In the genomic region with DNA sequence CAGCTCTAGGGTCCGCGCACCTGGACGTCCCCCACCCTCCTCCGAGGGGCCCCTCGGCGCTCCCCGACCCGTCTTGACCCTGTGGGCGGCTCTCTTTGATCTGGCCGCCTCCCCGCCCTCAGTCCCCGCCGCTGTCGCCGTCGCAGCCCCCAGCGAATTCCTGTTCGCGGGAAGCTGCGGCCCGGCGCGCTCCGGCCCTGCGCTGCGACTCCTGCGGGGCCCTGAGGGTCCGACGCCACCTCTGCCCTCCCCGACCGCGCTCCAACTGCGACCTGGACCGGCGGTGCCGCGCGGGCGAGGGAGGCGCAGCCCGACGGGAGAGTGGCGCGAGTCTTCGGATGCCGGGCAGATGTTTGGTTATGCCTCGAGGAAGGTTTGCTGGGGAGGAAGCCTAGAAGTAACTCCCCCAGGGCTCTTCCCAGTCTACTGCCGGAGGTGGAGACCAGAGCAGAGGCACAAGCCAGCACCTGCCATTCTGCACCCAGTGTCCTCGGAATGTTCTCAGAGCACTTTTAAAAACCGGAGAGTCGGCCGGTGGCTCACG, we compare ENCODE assay signal across 1 cellular context.
TF ChIP-seq lines count a peak whose summit lies in the region.

No MANE protein-coding gene starts in this region.

TF ChIP-seq in HepG2, 621 proteins besides CTCF, POLR2A, EP300 and RAD21 (continued from another document and continues in another):
- TF ChIP-seq TMF1 (CRISPR knock-in tag; IDR thresholded peaks at IDR 0.05; ENCODE audit: low read depth) = 0 out of 2 replicates have a peak, but pooled peaks have one; percentile 10
- peak; percentile 8 for TF ChIP-seq CBX1 (IDR thresholded peaks at IDR 0.05; ENCODE audit: low read depth)
- peak; percentile 37 for TF ChIP-seq IKZF4 (CRISPR knock-in tag; IDR thresholded peaks at IDR 0.05; ENCODE audit: borderline replicate concordance, low read depth, not compliant biosample characterization)
- peak; percentile 76 for TF ChIP-seq ZFX (CRISPR knock-in tag; IDR thresholded peaks at IDR 0.05; ENCODE audit: low read depth)
- TF ChIP-seq ZC3H13 (CRISPR knock-in tag; IDR thresholded peaks at IDR 0.05) = 0 out of 2 replicates have a peak, but pooled peaks have one; percentile 12
- TF ChIP-seq, protein P1, sequence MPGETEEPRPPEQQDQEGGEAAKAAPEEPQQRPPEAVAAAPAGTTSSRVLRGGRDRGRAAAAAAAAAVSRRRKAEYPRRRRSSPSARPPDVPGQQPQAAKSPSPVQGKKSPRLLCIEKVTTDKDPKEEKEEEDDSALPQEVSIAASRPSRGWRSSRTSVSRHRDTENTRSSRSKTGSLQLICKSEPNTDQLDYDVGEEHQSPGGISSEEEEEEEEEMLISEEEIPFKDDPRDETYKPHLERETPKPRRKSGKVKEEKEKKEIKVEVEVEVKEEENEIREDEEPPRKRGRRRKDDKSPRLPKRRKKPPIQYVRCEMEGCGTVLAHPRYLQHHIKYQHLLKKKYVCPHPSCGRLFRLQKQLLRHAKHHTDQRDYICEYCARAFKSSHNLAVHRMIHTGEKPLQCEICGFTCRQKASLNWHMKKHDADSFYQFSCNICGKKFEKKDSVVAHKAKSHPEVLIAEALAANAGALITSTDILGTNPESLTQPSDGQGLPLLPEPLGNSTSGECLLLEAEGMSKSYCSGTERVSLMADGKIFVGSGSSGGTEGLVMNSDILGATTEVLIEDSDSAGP (CRISPR knock-in tag; IDR thresholded peaks at IDR 0.05; ENCODE audit: borderline replicate concordance) = peak; percentile 36; the same call in 1 of the 2 replicates
- TF ChIP-seq, protein P2, sequence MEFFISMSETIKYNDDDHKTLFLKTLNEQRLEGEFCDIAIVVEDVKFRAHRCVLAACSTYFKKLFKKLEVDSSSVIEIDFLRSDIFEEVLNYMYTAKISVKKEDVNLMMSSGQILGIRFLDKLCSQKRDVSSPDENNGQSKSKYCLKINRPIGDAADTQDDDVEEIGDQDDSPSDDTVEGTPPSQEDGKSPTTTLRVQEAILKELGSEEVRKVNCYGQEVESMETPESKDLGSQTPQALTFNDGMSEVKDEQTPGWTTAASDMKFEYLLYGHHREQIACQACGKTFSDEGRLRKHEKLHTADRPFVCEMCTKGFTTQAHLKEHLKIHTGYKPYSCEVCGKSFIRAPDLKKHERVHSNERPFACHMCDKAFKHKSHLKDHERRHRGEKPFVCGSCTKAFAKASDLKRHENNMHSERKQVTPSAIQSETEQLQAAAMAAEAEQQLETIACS (CRISPR knock-in tag; IDR thresholded peaks at IDR 0.05) = peak; percentile 67; the same call in 1 of the 2 replicates
- TF ChIP-seq, protein P3, sequence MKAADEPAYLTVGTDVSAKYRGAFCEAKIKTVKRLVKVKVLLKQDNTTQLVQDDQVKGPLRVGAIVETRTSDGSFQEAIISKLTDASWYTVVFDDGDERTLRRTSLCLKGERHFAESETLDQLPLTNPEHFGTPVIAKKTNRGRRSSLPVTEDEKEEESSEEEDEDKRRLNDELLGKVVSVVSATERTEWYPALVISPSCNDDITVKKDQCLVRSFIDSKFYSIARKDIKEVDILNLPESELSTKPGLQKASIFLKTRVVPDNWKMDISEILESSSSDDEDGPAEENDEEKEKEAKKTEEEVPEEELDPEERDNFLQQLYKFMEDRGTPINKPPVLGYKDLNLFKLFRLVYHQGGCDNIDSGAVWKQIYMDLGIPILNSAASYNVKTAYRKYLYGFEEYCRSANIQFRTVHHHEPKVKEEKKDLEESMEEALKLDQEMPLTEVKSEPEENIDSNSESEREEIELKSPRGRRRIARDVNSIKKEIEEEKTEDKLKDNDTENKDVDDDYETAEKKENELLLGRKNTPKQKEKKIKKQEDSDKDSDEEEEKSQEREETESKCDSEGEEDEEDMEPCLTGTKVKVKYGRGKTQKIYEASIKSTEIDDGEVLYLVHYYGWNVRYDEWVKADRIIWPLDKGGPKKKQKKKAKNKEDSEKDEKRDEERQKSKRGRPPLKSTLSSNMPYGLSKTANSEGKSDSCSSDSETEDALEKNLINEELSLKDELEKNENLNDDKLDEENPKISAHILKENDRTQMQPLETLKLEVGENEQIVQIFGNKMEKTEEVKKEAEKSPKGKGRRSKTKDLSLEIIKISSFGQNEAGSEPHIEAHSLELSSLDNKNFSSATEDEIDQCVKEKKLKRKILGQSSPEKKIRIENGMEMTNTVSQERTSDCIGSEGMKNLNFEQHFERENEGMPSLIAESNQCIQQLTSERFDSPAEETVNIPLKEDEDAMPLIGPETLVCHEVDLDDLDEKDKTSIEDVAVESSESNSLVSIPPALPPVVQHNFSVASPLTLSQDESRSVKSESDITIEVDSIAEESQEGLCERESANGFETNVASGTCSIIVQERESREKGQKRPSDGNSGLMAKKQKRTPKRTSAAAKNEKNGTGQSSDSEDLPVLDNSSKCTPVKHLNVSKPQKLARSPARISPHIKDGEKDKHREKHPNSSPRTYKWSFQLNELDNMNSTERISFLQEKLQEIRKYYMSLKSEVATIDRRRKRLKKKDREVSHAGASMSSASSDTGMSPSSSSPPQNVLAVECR (CRISPR knock-in tag; IDR thresholded peaks at IDR 0.05; ENCODE audit: borderline replicate concordance) = peak; percentile 13; the same call in 1 of the 2 replicates
- TF ChIP-seq ZBTB7B (CRISPR knock-in tag; IDR thresholded peaks at IDR 0.05) = 0 out of 2 replicates have a peak, but pooled peaks have one; percentile 13
- TF ChIP-seq ZNF430 (CRISPR knock-in tag; IDR thresholded peaks at IDR 0.05) = 0 out of 2 replicates have a peak, but pooled peaks have one; percentile 19
- TF ChIP-seq, protein P4, sequence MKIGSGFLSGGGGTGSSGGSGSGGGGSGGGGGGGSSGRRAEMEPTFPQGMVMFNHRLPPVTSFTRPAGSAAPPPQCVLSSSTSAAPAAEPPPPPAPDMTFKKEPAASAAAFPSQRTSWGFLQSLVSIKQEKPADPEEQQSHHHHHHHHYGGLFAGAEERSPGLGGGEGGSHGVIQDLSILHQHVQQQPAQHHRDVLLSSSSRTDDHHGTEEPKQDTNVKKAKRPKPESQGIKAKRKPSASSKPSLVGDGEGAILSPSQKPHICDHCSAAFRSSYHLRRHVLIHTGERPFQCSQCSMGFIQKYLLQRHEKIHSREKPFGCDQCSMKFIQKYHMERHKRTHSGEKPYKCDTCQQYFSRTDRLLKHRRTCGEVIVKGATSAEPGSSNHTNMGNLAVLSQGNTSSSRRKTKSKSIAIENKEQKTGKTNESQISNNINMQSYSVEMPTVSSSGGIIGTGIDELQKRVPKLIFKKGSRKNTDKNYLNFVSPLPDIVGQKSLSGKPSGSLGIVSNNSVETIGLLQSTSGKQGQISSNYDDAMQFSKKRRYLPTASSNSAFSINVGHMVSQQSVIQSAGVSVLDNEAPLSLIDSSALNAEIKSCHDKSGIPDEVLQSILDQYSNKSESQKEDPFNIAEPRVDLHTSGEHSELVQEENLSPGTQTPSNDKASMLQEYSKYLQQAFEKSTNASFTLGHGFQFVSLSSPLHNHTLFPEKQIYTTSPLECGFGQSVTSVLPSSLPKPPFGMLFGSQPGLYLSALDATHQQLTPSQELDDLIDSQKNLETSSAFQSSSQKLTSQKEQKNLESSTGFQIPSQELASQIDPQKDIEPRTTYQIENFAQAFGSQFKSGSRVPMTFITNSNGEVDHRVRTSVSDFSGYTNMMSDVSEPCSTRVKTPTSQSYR (CRISPR knock-in tag; IDR thresholded peaks at IDR 0.05; ENCODE audit: borderline replicate concordance) = 0 out of 2 replicates have a peak, but pooled peaks have one; percentile 11
- TF ChIP-seq, protein P5, sequence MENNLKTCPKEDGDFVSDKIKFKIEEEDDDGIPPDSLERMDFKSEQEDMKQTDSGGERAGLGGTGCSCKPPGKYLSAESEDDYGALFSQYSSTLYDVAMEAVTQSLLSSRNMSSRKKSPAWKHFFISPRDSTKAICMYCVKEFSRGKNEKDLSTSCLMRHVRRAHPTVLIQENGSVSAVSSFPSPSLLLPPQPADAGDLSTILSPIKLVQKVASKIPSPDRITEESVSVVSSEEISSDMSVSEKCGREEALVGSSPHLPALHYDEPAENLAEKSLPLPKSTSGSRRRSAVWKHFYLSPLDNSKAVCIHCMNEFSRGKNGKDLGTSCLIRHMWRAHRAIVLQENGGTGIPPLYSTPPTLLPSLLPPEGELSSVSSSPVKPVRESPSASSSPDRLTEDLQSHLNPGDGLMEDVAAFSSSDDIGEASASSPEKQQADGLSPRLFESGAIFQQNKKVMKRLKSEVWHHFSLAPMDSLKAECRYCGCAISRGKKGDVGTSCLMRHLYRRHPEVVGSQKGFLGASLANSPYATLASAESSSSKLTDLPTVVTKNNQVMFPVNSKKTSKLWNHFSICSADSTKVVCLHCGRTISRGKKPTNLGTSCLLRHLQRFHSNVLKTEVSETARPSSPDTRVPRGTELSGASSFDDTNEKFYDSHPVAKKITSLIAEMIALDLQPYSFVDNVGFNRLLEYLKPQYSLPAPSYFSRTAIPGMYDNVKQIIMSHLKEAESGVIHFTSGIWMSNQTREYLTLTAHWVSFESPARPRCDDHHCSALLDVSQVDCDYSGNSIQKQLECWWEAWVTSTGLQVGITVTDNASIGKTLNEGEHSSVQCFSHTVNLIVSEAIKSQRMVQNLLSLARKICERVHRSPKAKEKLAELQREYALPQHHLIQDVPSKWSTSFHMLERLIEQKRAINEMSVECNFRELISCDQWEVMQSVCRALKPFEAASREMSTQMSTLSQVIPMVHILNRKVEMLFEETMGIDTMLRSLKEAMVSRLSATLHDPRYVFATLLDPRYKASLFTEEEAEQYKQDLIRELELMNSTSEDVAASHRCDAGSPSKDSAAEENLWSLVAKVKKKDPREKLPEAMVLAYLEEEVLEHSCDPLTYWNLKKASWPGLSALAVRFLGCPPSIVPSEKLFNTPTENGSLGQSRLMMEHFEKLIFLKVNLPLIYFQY (CRISPR knock-in tag; IDR thresholded peaks at IDR 0.05; ENCODE audit: borderline replicate concordance) = no peak
- TF ChIP-seq, protein P6, sequence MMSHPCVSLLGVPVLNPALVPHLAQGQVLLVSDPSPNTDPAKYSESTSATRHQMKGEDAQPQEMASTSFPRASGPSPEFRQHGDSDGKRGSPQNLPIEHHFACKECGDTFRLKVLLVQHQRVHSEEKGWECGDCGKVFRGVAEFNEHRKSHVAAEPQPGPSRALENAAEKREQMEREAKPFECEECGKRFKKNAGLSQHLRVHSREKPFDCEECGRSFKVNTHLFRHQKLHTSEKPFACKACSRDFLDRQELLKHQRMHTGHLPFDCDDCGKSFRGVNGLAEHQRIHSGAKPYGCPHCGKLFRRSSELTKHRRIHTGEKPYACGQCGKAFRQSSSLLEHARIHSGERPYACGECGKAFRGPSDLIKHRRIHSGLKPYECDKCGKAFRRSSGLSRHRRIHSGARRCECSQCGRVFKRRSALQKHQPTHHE (CRISPR knock-in tag; IDR thresholded peaks at IDR 0.05; ENCODE audit: borderline replicate concordance) = no peak
- peak; percentile 61; the same call in 1 of the 2 replicates for TF ChIP-seq SPEN (CRISPR knock-in tag; IDR thresholded peaks at IDR 0.05; ENCODE audit: low read depth)
- TF ChIP-seq ZNF746 (CRISPR knock-in tag; IDR thresholded peaks at IDR 0.05) = peak; percentile 18; the same call in 1 of the 2 replicates
- TF ChIP-seq ELF3 (CRISPR knock-in tag; IDR thresholded peaks at IDR 0.05) = 0 out of 2 replicates have a peak, but pooled peaks have one; percentile 12
- no peak for TF ChIP-seq NCOA1 (CRISPR knock-in tag; IDR thresholded peaks at IDR 0.05)
- TF ChIP-seq SRY (CRISPR knock-in tag; IDR thresholded peaks at IDR 0.05) = 0 out of 2 replicates have a peak, but pooled peaks have one; percentile 34
- peak; percentile 56 for TF ChIP-seq ZNF274 (CRISPR knock-in tag; IDR thresholded peaks at IDR 0.05)
- 0 out of 2 replicates have a peak, but pooled peaks have one; percentile 4 for TF ChIP-seq YEATS2 (CRISPR knock-in tag; IDR thresholded peaks at IDR 0.05; ENCODE audit: borderline replicate concordance)
- TF ChIP-seq KMT2B (CRISPR knock-in tag; IDR thresholded peaks at IDR 0.05) = no peak
- TF ChIP-seq, protein P7, sequence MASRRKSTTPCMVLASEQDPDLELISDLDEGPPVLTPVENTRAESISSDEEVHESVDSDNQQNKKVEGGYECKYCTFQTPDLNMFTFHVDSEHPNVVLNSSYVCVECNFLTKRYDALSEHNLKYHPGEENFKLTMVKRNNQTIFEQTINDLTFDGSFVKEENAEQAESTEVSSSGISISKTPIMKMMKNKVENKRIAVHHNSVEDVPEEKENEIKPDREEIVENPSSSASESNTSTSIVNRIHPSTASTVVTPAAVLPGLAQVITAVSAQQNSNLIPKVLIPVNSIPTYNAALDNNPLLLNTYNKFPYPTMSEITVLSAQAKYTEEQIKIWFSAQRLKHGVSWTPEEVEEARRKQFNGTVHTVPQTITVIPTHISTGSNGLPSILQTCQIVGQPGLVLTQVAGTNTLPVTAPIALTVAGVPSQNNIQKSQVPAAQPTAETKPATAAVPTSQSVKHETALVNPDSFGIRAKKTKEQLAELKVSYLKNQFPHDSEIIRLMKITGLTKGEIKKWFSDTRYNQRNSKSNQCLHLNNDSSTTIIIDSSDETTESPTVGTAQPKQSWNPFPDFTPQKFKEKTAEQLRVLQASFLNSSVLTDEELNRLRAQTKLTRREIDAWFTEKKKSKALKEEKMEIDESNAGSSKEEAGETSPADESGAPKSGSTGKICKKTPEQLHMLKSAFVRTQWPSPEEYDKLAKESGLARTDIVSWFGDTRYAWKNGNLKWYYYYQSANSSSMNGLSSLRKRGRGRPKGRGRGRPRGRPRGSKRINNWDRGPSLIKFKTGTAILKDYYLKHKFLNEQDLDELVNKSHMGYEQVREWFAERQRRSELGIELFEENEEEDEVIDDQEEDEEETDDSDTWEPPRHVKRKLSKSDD (CRISPR knock-in tag; IDR thresholded peaks at IDR 0.05; ENCODE audit: low read depth) = 0 out of 2 replicates have a peak, but pooled peaks have one; percentile 13
- TF ChIP-seq NCOR1 (IDR thresholded peaks at IDR 0.05; ENCODE audit: borderline replicate concordance, low read length) = no peak; the same call in 1 of the 2 replicates
- TF ChIP-seq FOXK1 (CRISPR knock-in tag; IDR thresholded peaks at IDR 0.05; ENCODE audit: borderline replicate concordance, low read depth) = 0 out of 2 replicates have a peak, but pooled peaks have one; percentile 5
- TF ChIP-seq ZNF552 (CRISPR knock-in tag; IDR thresholded peaks at IDR 0.05; ENCODE audit: borderline replicate concordance) = peak; percentile 41; the same call in 1 of the 2 replicates
- TF ChIP-seq PHF21A (CRISPR knock-in tag; IDR thresholded peaks at IDR 0.05) = 0 out of 2 replicates have a peak, but pooled peaks have one; percentile 45
- TF ChIP-seq NR2F6 (IDR thresholded peaks at IDR 0.05) = no peak
- 0 out of 2 replicates have a peak, but pooled peaks have one; percentile 34 for TF ChIP-seq NR2F6 (CRISPR knock-in tag; IDR thresholded peaks at IDR 0.05)
- no peak for TF ChIP-seq ZFAT (CRISPR knock-in tag; conservative IDR thresholded peaks at IDR 0.05)
- 0 out of 2 replicates have a peak, but pooled peaks have one; percentile 7 for TF ChIP-seq ZNF431 (CRISPR knock-in tag; IDR thresholded peaks at IDR 0.05; ENCODE audit: borderline replicate concordance, low read depth)
- TF ChIP-seq, protein P8, sequence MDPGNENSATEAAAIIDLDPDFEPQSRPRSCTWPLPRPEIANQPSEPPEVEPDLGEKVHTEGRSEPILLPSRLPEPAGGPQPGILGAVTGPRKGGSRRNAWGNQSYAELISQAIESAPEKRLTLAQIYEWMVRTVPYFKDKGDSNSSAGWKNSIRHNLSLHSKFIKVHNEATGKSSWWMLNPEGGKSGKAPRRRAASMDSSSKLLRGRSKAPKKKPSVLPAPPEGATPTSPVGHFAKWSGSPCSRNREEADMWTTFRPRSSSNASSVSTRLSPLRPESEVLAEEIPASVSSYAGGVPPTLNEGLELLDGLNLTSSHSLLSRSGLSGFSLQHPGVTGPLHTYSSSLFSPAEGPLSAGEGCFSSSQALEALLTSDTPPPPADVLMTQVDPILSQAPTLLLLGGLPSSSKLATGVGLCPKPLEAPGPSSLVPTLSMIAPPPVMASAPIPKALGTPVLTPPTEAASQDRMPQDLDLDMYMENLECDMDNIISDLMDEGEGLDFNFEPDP (CRISPR knock-in tag; conservative IDR thresholded peaks at IDR 0.05) = 0 out of 2 replicates have a peak, but pooled peaks have one; percentile 45
- TF ChIP-seq SKI (IDR thresholded peaks at IDR 0.05; ENCODE audit: partially characterized antibody) = peak; percentile 49
- no peak for TF ChIP-seq CBX2 (IDR thresholded peaks at IDR 0.05; ENCODE audit: low read depth, low read length)
- TF ChIP-seq CBX2 (CRISPR knock-in tag; IDR thresholded peaks at IDR 0.05; ENCODE audit: low read depth) = 0 out of 2 replicates have a peak, but pooled peaks have one; percentile 35
